9 cellular contexts compared by ENCODE assay signal in genomic region chr14:24339284-24340151, GRCh38. TPM values are rescaled to one million over a fixed set of nuclear protein-coding genes. Genes with fewer than 3 reads are reported as not detected.
DNase-seq lines count a peak whose midpoint lies in the region; ATAC-seq, FAIRE-seq and TF ChIP-seq lines count a peak whose summit lies in the region.
"Had no signal": no experiment of that assay in that cellular context is flagged by ENCODE, and none has a peak within 500 bp of the region (broad histone marks: within the 10 kb centered on the region; RNA-seq: fewer than 3 reads in every experiment).

Gene RIPK3, minus strand, starts transcription at chr14:24339991. Its CDS starts 165 bp downstream, at chr14:24339826.

- DNase-seq in DMS53 (lab: John Stamatoyannopoulos, UW) (peak; percentile 79), NB4 (ENCODE audit: low read depth) (peak; percentile 22), right atrium auricular region (ENCODE audit: low spot score) (no peak), small intestine (peak; percentile 92), NCI-H146 (lab: John Stamatoyannopoulos, UW) (no peak), NCI-H1694 treated with DMSO at 0.1 percent for 48 hours (lab: John Stamatoyannopoulos, UW) (no peak)
- peak; percentile 68 for DNase-seq in activated T-helper 2 cell treated with anti-CD3 and anti-CD28 coated beads, Interferon-gamma antibody, Interleukin-2, Interleukin-4, amounts not matched to agents 10 μg/mL and 5 μg/mL and 100 μg/mL, durations not matched to agents 14 hours and 24 hours and 36 hours (ENCODE audit: low spot score)

- no peaks in the 10 kb centered on the region for H3K9me3 Mint-ChIP-seq in activated T-helper 2 cell treated with anti-CD3 and anti-CD28 coated beads, Interferon-gamma antibody, Interleukin-2, Interleukin-4, amounts not matched to agents 10 μg/mL and 5 μg/mL and 100 μg/mL, durations not matched to agents 14 hours and 24 hours and 36 hours

- H3K27ac ChIP-seq in right atrium auricular region (peak within 1 kb of the TSS; percentile 9 to 46), small intestine (ENCODE audit: low read depth in 1 of 2, low read length in 1 of 2) (peak within 1 kb of the TSS; percentile 62 to 82)

- H3K4me1 Mint-ChIP-seq in activated T-helper 2 cell treated with anti-CD3 and anti-CD28 coated beads, Interferon-gamma antibody, Interleukin-2, Interleukin-4, amounts not matched to agents 10 μg/mL and 5 μg/mL and 100 μg/mL, durations not matched to agents 14 hours and 24 hours and 36 hours (ENCODE audit: low read depth): peaks cover 16% of the 10 kb centered on the region

- no peak for TF ChIP-seq POLR2A in NB4 (IDR thresholded peaks at IDR 0.05; ENCODE audit: extremely low read depth, insufficient read length)

- peaks cover 0 to 34% of the 10 kb centered on the region in 2 donors for H3K4me1 ChIP-seq in right atrium auricular region
- peaks cover 4 to 10% of the 10 kb centered on the region in 2 donors for H3K4me1 ChIP-seq in small intestine (ENCODE audit: control insufficient read depth in 2 of 2, insufficient read depth in 1 of 2, low read depth in 1 of 2, low read length in 1 of 2)

- peak; percentile 86 for ATAC-seq in GM21717 (IDR thresholded peaks at IDR 0.05; ENCODE audit: unreplicated experiment)
- ATAC-seq: HCT116 had no signal

- no peaks in the 10 kb centered on the region for H3K36me3 ChIP-seq in right atrium auricular region
- H3K36me3 ChIP-seq in small intestine (ENCODE audit: control insufficient read depth in 2 of 2, insufficient read depth in 2 of 2, low read length in 2 of 2): peaks cover 0 to 7% of the 10 kb centered on the region in 2 donors

- peak within 1 kb of the TSS; percentile 61 for H3K27ac Mint-ChIP-seq in activated T-helper 2 cell treated with anti-CD3 and anti-CD28 coated beads, Interferon-gamma antibody, Interleukin-2, Interleukin-4, amounts not matched to agents 10 μg/mL and 5 μg/mL and 100 μg/mL, durations not matched to agents 14 hours and 24 hours and 36 hours

- peaks cover 26% of the 10 kb centered on the region for H3K36me3 Mint-ChIP-seq in activated T-helper 2 cell treated with anti-CD3 and anti-CD28 coated beads, Interferon-gamma antibody, Interleukin-2, Interleukin-4, amounts not matched to agents 10 μg/mL and 5 μg/mL and 100 μg/mL, durations not matched to agents 14 hours and 24 hours and 36 hours (ENCODE audit: low read depth)

- peaks cover 24% of the 10 kb centered on the region for H3K27me3 Mint-ChIP-seq in activated T-helper 2 cell treated with anti-CD3 and anti-CD28 coated beads, Interferon-gamma antibody, Interleukin-2, Interleukin-4, amounts not matched to agents 10 μg/mL and 5 μg/mL and 100 μg/mL, durations not matched to agents 14 hours and 24 hours and 36 hours (ENCODE audit: low read depth)

- no peak for FAIRE-seq in small intestine (lab: Jason Lieb, UNC)

- peaks cover 0 to 2% of the 10 kb centered on the region in 2 donors for H3K27me3 ChIP-seq in right atrium auricular region
- no peaks in the 10 kb centered on the region for H3K27me3 ChIP-seq in small intestine (ENCODE audit: control insufficient read depth in 2 of 2, insufficient read depth in 2 of 2, low read length in 2 of 2)

- H3K4me3 ChIP-seq in NB4 (ENCODE audit: low read depth, low read length) (peak within 1 kb of the TSS; percentile 49), right atrium auricular region (peak within 1 kb of the TSS; percentile 21 to 49), small intestine (ENCODE audit: low read depth in 1 of 2, low read length in 2 of 2) (peak within 1 kb of the TSS; percentile 54 to 91)

- intact Hi-C loops in activated T-helper 2 cell treated with anti-CD3 and anti-CD28 coated beads, Interferon-gamma antibody, Interleukin-2, Interleukin-4, amounts not matched to agents 10 μg/mL and 5 μg/mL and 100 μg/mL, durations not matched to agents 14 hours and 24 hours and 36 hours (cut with micrococcal nuclease): loop anchor here (10.0 kb wide), 1 partner anchor 325 kb away; no protein-coding TSS in a partner anchor

- 1 to 7% (median 4%) methylated on average over 51 of the region's 51 CpGs for WGBS in small intestine, 3 donors

- no peaks in the 10 kb centered on the region for H3K9me3 ChIP-seq in right atrium auricular region
- H3K9me3 ChIP-seq in small intestine (ENCODE audit: control insufficient read depth, low read depth): no peaks in the 10 kb centered on the region

- H3K4me3 Mint-ChIP-seq in activated T-helper 2 cell treated with anti-CD3 and anti-CD28 coated beads, Interferon-gamma antibody, Interleukin-2, Interleukin-4, amounts not matched to agents 10 μg/mL and 5 μg/mL and 100 μg/mL, durations not matched to agents 14 hours and 24 hours and 36 hours (ENCODE audit: low read depth): peak within 1 kb of the TSS; percentile 87

- no peak for TF ChIP-seq CTCF in NB4 (IDR thresholded peaks at IDR 0.05; ENCODE audit: low read depth, low read length)
- TF ChIP-seq CTCF in right atrium auricular region (IDR thresholded peaks at IDR 0.05): no peak

RNA-seq across cellular contexts. Expression of gene RIPK3, which starts in this region (rescaled TPM):
- total RNA-seq in activated T-helper 2 cell treated with anti-CD3 and anti-CD28 coated beads, Interferon-gamma antibody, Interleukin-2, Interleukin-4, amounts not matched to agents 10 μg/mL and 5 μg/mL and 100 μg/mL, durations not matched to agents 14 hours and 24 hours and 36 hours: 13.2 and 15.4 TPM in 2 replicates
- total RNA-seq in right atrium auricular region: 1 to 10 TPM; 1.9 to 3.8 TPM
- 10 to 100 TPM; 17.7 to 58.6 (median 49.4) TPM for polyA plus RNA-seq in small intestine

Comparison
In these comparisons a context has a peak if more than half of its experiments do, and no peak if none do; other contexts are left out.
1. DNase-seq: peak in DMS53 (single experiment), NB4 (single experiment), activated T-helper 2 cell treated with anti-CD3 and anti-CD28 coated beads, Interferon-gamma antibody, Interleukin-2, Interleukin-4, amounts not matched to agents 10 μg/mL and 5 μg/mL and 100 μg/mL, durations not matched to agents 14 hours and 24 hours and 36 hours (single experiment) and small intestine (single experiment); none in right atrium auricular region (single experiment), NCI-H146 (single experiment) and NCI-H1694 treated with DMSO at 0.1 percent for 48 hours (single experiment).
2. Peak in every context shown above with its lines, with median percentiles within 50 percentile points of each other: H3K4me3 ChIP-seq.